8 cellular contexts compared by ENCODE assay signal in the genomic region with DNA sequence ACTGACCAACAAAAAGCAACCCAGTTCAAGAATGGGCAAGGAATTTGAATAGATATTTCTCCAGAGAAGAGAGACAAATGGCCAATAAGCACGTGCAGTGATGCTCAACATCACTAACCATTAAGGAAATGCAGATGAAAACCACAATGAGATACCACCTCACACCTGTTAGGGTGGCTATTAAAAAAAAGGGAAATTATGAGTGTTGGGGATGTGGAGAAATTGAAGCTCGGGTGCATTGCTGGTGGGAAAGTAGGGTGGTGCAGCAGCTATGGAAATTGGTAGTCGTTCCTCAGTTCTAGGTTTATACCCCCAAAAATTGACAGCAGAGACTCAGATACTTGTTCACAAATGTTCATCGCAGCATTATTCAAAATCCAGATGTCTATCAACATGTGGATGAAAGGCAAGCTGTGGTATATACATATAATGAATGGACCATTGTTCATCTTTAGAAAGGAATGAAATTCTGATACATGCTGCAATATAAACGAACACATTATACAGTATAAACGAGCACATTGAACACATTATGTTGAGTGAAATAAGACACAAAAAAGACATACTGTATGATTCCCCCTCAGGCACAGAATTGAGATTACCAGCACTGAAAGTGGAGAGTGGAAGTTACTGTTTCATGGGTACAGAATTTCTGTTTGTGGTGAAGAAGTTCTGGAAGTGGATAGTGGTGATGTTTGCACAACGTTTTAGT. TPM values are rescaled to one million over a fixed set of nuclear protein-coding genes. Genes with fewer than 3 reads are reported as not detected.
DNase-seq lines count a peak whose midpoint lies in the region; ATAC-seq and TF ChIP-seq lines count a peak whose summit lies in the region.

No MANE protein-coding gene starts in this region.

- peaks cover 37% of the 10 kb centered on the region for H3K4me1 Mint-ChIP-seq in nephron

- H3K36me3 Mint-ChIP-seq in nephron (ENCODE audit: low read depth), result peaks cover 15% of the 10 kb centered on the region

- H3K27me3 ChIP-seq in MG63, result no peaks in the 10 kb centered on the region

- ATAC-seq in GM18873 (IDR thresholded peaks at IDR 0.05; ENCODE audit: low FRiP score, unreplicated experiment) (peak; percentile 6), GM19351 (IDR thresholded peaks at IDR 0.05; ENCODE audit: unreplicated experiment) (no peak)

- peaks cover 21% of the 10 kb centered on the region for H3K36me3 ChIP-seq in MG63

- no peaks in the 10 kb centered on the region for H3K9me3 Mint-ChIP-seq in nephron

- peak overlapping the region; percentile 94 for H3K4me3 ChIP-seq in MG63
- peak overlapping the region; percentile 76 for H3K4me3 ChIP-seq in choroid plexus epithelial cell (ENCODE audit: low read depth, low read length)

- H3K27ac Mint-ChIP-seq in nephron, result peak overlapping the region; percentile 73 to 89 (median 84)

- no peaks in the 10 kb centered on the region for H3K27me3 Mint-ChIP-seq in nephron (ENCODE audit: low read depth)

- DNase-seq in MG63 (no peak), choroid plexus epithelial cell (ENCODE audit: low read depth) (no peak), NCI-H1105 (lab: John Stamatoyannopoulos, UW) (no peak), iPS-NIHi11 (ENCODE audit: low spot score) (no peak), NCI-H1436 treated with DMSO at 0.1 percent for 48 hours (lab: John Stamatoyannopoulos, UW) (no peak)

- peak overlapping the region; percentile 85 to 88 (median 87) for H3K4me3 Mint-ChIP-seq in nephron

- TF ChIP-seq CTCF in choroid plexus epithelial cell (conservative IDR thresholded peaks at IDR 0.05; ENCODE audit: low read depth, low read length) (no peak), nephron (IDR thresholded peaks at IDR 0.05; ENCODE audit: unreplicated experiment in 3 of 3) (no peak)

- H3K9me3 ChIP-seq in MG63, result no peaks in the 10 kb centered on the region

RNA-seq across cellular contexts. Expression of gene CHAMP1, which starts 0.9 kb away (rescaled TPM):
- total RNA-seq in MG63 (2014; rRNA removed; shearing (Covaris generic); ENCODE audit: low replicate concordance), result 5.0 and 20.2 TPM in 2 replicates

RNA-seq across cellular contexts. Expression of gene UPF3A, which starts 33.8 kb away (rescaled TPM):
- 15.4 and 18.1 TPM in 2 replicates for total RNA-seq in MG63 (2014; rRNA removed; shearing (Covaris generic); ENCODE audit: low replicate concordance)
